In the genomic region with DNA sequence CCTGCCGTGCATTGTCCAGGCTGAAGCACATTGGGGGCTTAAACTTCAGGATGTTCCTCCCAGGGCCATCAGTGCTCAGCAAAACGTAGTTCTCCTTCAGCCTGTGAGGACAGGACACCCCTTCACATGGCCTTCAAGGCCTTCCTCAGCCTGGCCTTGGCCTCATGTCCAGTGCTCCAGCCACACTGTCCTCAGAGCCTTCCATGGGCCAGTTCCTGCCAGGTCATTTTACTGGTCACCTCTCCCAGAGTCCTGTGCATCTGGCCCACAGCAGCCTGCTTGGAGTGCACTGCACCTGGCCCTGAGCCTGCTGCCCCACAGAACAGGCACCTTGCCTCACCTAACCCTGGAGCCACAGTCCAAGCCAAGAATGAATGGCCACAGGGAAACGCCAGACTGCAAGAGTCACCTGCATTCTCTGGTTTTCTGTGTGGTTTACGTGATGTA, we compare ENCODE assay signal across 18 cellular contexts. TPM values are rescaled to one million over a fixed set of nuclear protein-coding genes. Genes with fewer than 3 reads are reported as not detected.
DNase-seq lines count a peak whose midpoint lies in the region; ATAC-seq, FAIRE-seq and TF ChIP-seq lines count a peak whose summit lies in the region.
"Had no signal": no experiment of that assay in that cellular context is flagged by ENCODE, and none has a peak within 500 bp of the region (broad histone marks: within the 10 kb centered on the region; RNA-seq: fewer than 3 reads in every experiment).

No MANE protein-coding gene starts in this region.

- ATAC-seq in A549 (peak in 1 of 2 experiments; percentile 6; a peak in 3 of 6 replicates), GM23338 (peak; percentile 4; the same call in 2 of the 3 replicates), WTC11 (no peak), GM21515 (IDR thresholded peaks at IDR 0.05; ENCODE audit: unreplicated experiment) (no peak)
- no peak for ATAC-seq in CD4-positive, alpha-beta T cell (ENCODE audit: poor library complexity)

- DNase-seq in A549 (ENCODE audit: low read depth in 1 of 2, low spot score in 1 of 2) (no peak), GM23338 (ENCODE audit: low spot score) (no peak), WTC11 (ENCODE audit: low spot score) (no peak), mesenchymal stem cell (no peak), hepatic stellate cell (ENCODE audit: low spot score) (no peak), NCI-H1694 (lab: John Stamatoyannopoulos, UW) (no peak)
- no peak for DNase-seq in CD4-positive, alpha-beta T cell
- DNase-seq: anterior cingulate cortex; effector memory CD4-positive, alpha-beta T cell; kidney glomerular epithelial cell; NCI-H146; NK-92 treated with Interleukin-12 subunit alpha and Interleukin-12 subunit beta, amount 100 ng/mL, for 24 hours; occipital lobe had no signal

- H3K4me2 ChIP-seq in A549 (no peak overlapping the region), GM23338 (no peak overlapping the region), mesenchymal stem cell (ENCODE audit: low read length, poor library complexity, severe bottlenecking) (no peak overlapping the region)
- H3K4me2 ChIP-seq: BLaER1 had no signal

- no peak for TF ChIP-seq CTCF in A549 (IDR thresholded peaks at IDR 0.05)
- TF ChIP-seq CTCF in GM23338 (conservative IDR thresholded peaks at IDR 0.05; ENCODE audit: low read depth in 2 of 2): no peak
- TF ChIP-seq CTCF in WTC11 (IDR thresholded peaks at IDR 0.05): no peak
- no peak for TF ChIP-seq CTCF in CD4-positive, alpha-beta T cell (IDR thresholded peaks at IDR 0.05)

- H3K36me3 Mint-ChIP-seq in GM23338 (ENCODE audit: low read depth) (peaks cover 94% of the 10 kb centered on the region), WTC11 (peaks cover 78% of the 10 kb centered on the region)
- peaks cover 90% of the 10 kb centered on the region for H3K36me3 Mint-ChIP-seq in CD4-positive, alpha-beta T cell (ENCODE audit: low read depth)

- H2AK5ac ChIP-seq in mesenchymal stem cell (ENCODE audit: low read length, severe bottlenecking): no peak overlapping the region

- H3K36me3 ChIP-seq in GM23338 (ENCODE audit: insufficient read depth) (peaks cover 51% of the 10 kb centered on the region), mesenchymal stem cell (ENCODE audit: control insufficient read depth in 1 of 2, insufficient read depth in 2 of 2, low read depth in 1 of 2, low read length in 2 of 2) (peaks cover 85 to 92% of the 10 kb centered on the region in 2 experiments)

- H3K79me1 ChIP-seq in mesenchymal stem cell (replicated peaks; ENCODE audit: low read length, poor library complexity, severe bottlenecking): peaks cover 38% of the 10 kb centered on the region

- H3K9ac ChIP-seq in mesenchymal stem cell (ENCODE audit: low read length): no peak overlapping the region
- H3K9ac ChIP-seq: BLaER1 had no signal

- H2BK120ac ChIP-seq in mesenchymal stem cell (ENCODE audit: low read depth, low read length): no peak overlapping the region

- TF ChIP-seq EP300 in A549 (IDR thresholded peaks at IDR 0.05): no peak

- H2BK5ac ChIP-seq in mesenchymal stem cell (ENCODE audit: low read depth, low read length, poor library complexity, severe bottlenecking): no peak overlapping the region

- H3K9me3 ChIP-seq in A549 (no peaks in the 10 kb centered on the region), mesenchymal stem cell (ENCODE audit: control insufficient read depth, low read length) (no peaks in the 10 kb centered on the region)
- H3K9me3 ChIP-seq in CD4-positive, alpha-beta T cell (ENCODE audit: control insufficient read depth, low read length): no peaks in the 10 kb centered on the region
- H3K9me3 ChIP-seq: BLaER1 had no signal

- H4K8ac ChIP-seq in mesenchymal stem cell (ENCODE audit: low read length): peak overlapping the region; percentile 52

- H3K27ac ChIP-seq in A549: no peak overlapping the region
- H3K27ac ChIP-seq in GM23338 (ENCODE audit: low read depth): 0 out of 2 replicates have a peak overlapping the region, but pooled peaks have one; percentile 50
- no peak overlapping the region for H3K27ac ChIP-seq in mesenchymal stem cell (ENCODE audit: low read length, poor library complexity, severe bottlenecking)
- H3K27ac ChIP-seq in CD4-positive, alpha-beta T cell (ENCODE audit: low read depth, low read length): no peak overlapping the region
- H3K27ac ChIP-seq: BLaER1 had no signal

- H3K27me3 ChIP-seq in GM23338 (ENCODE audit: insufficient read depth): no peaks in the 10 kb centered on the region
- H3K27me3 ChIP-seq in mesenchymal stem cell (ENCODE audit: control insufficient read depth in 1 of 2, insufficient read depth in 1 of 2, low read length in 2 of 2): no peaks in the 10 kb centered on the region
- H3K27me3 ChIP-seq in CD4-positive, alpha-beta T cell (ENCODE audit: control insufficient read depth, insufficient read depth, low read length): no peaks in the 10 kb centered on the region
- H3K27me3 ChIP-seq: BLaER1 had no signal

- peak overlapping the region; percentile 44; the same call in 1 of the 2 replicates for H3K27ac Mint-ChIP-seq in GM23338
- no peak overlapping the region for H3K27ac Mint-ChIP-seq in WTC11
- H3K27ac Mint-ChIP-seq in CD4-positive, alpha-beta T cell: no peak overlapping the region

- FAIRE-seq in A549 (lab: Jason Lieb, UNC): no peak

- H3K4ac ChIP-seq in mesenchymal stem cell (ENCODE audit: low read depth in 1 of 2, low read length in 2 of 2): no peak overlapping the region

- peaks cover 12% of the 10 kb centered on the region for H3K79me2 ChIP-seq in GM23338 (replicated peaks; ENCODE audit: insufficient read depth)

- H4K91ac ChIP-seq in mesenchymal stem cell (ENCODE audit: low read length): no peak overlapping the region

- CTCF ChIA-PET in A549 (lab: Yijun Ruan, JAX) (interaction anchor here (1.3 kb wide), 1 partner anchor 22 kb away, joined by 6 read pairs; no protein-coding TSS in a partner anchor), WTC11 (lab: Charles Lee) (interaction anchor here (1.3 to 1.6 kb wide), 3 partner anchors 22 to 137 kb away, joined by 3 to 4 read pairs (median 4); no protein-coding TSS in a partner anchor)
- CTCF ChIA-PET in CD4-positive, alpha-beta T cell (lab: Charles Lee): no interaction called here

- WGBS in A549 (ENCODE audit: missing lambda C conversion rate): 92% methylated on average over 4 of the region's 4 CpGs
- 80% methylated on average over 4 of the region's 4 CpGs for WGBS in mesenchymal stem cell

- POLR2A ChIA-PET in A549 (lab: Yijun Ruan, JAX) (interaction anchor here (1.4 to 2.3 kb wide), 2 partner anchors 9 to 19 kb away, joined by 4 to 18 read pairs; a partner anchor contains a TSS), WTC11 (lab: Charles Lee) (interaction anchor here (1.3 to 2.2 kb wide), 4 partner anchors 9 to 59 kb away, joined by 3 to 12 read pairs (median 9); a partner anchor contains a TSS)
- POLR2A ChIA-PET in CD4-positive, alpha-beta T cell (lab: Charles Lee): interaction anchor here (2.6 kb wide), 1 partner anchor 9 kb away, joined by 16 read pairs; a partner anchor contains a TSS

- no peak for TF ChIP-seq POLR2A in A549 (IDR thresholded peaks at IDR 0.05; ENCODE audit: low read length)

- H2AFZ ChIP-seq in GM23338 (no peak overlapping the region), mesenchymal stem cell (ENCODE audit: low read depth, low read length) (no peak overlapping the region)

- H3K23ac ChIP-seq in mesenchymal stem cell (ENCODE audit: low read length in 2 of 2): no peak overlapping the region

- no peaks in the 10 kb centered on the region for H3K9me3 Mint-ChIP-seq in GM23338
- no peaks in the 10 kb centered on the region for H3K9me3 Mint-ChIP-seq in WTC11
- no peaks in the 10 kb centered on the region for H3K9me3 Mint-ChIP-seq in CD4-positive, alpha-beta T cell

- H3K4me1 Mint-ChIP-seq in GM23338: peaks cover 34% of the 10 kb centered on the region
- peaks cover 13% of the 10 kb centered on the region for H3K4me1 Mint-ChIP-seq in WTC11
- H3K4me1 Mint-ChIP-seq in CD4-positive, alpha-beta T cell (ENCODE audit: low read depth): peaks cover 15% of the 10 kb centered on the region

- peaks cover 44% of the 10 kb centered on the region for H4K20me1 ChIP-seq in GM23338 (replicated peaks; ENCODE audit: insufficient read depth)

- no peak for TF ChIP-seq RAD21 in A549 (conservative IDR thresholded peaks at IDR 0.05 in 1 of 2, IDR thresholded peaks at IDR 0.05 in 1 of 2)

- H3K4me1 ChIP-seq in A549 (peaks cover 8% of the 10 kb centered on the region; the same call in 1 of the 3 replicates), GM23338 (ENCODE audit: insufficient read depth) (peaks cover 7% of the 10 kb centered on the region; the same call in 1 of the 2 replicates), mesenchymal stem cell (ENCODE audit: control insufficient read depth, insufficient read depth, low read depth, low read length) (peaks cover 3% of the 10 kb centered on the region)

- H3K18ac ChIP-seq in mesenchymal stem cell (ENCODE audit: low read depth in 1 of 2, low read length in 2 of 2): no peak overlapping the region

- no peak overlapping the region for H3K4me3 Mint-ChIP-seq in GM23338
- H3K4me3 Mint-ChIP-seq in WTC11: no peak overlapping the region
- no peak overlapping the region for H3K4me3 Mint-ChIP-seq in CD4-positive, alpha-beta T cell

- H2BK12ac ChIP-seq in mesenchymal stem cell (ENCODE audit: low read length in 2 of 2): no peak overlapping the region

- H3K27me3 Mint-ChIP-seq in GM23338 (ENCODE audit: insufficient read depth, low read depth, poor library complexity): peaks cover 37% of the 10 kb centered on the region
- no peaks in the 10 kb centered on the region for H3K27me3 Mint-ChIP-seq in WTC11 (ENCODE audit: low read depth)
- H3K27me3 Mint-ChIP-seq in CD4-positive, alpha-beta T cell: no peaks in the 10 kb centered on the region

- peaks cover 75% of the 10 kb centered on the region for H3F3A ChIP-seq in GM23338 (replicated peaks; ENCODE audit: low read depth)

- no peaks in the 10 kb centered on the region for H3K9me2 ChIP-seq in GM23338 (ENCODE audit: insufficient read depth)

- intact Hi-C loops in CD4-positive, alpha-beta T cell (cut with DNase I, micrococcal nuclease): no loop called here

- no peak overlapping the region for H2BK15ac ChIP-seq in mesenchymal stem cell (ENCODE audit: low read depth, poor library complexity, severe bottlenecking)

- no peak overlapping the region for H3K14ac ChIP-seq in mesenchymal stem cell (ENCODE audit: low read length in 2 of 2)

- H3K4me3 ChIP-seq in A549 (no peak overlapping the region), GM23338 (no peak overlapping the region), mesenchymal stem cell (ENCODE audit: insufficient read depth in 1 of 2, low read depth in 1 of 2, low read length in 2 of 2) (no peak overlapping the region)
- H3K4me3 ChIP-seq: BLaER1 had no signal

RNA-seq across cellular contexts. Expression of a gene that starts 8.7 kb away (rescaled TPM):
- polyA plus RNA-seq in A549 (2011; rRNA removed) (140 and 200 TPM in 2 replicates), A549 (2017; fragmentation: RNase III; extraction: RNeasy Plus Mini Kit Qiagen cat#74134 plus additional on column Dnase treatment) (338 to 354 TPM (median 352 TPM) in 3 replicates), GM23338 (2016; fragmentation: Nextera tagmentation; extraction: Ambion mirVana) (579 and 599 TPM in 2 replicates)
- 249 and 266 TPM in 2 replicates for polyA plus RNA-seq in A549 (2012; cell fraction: cytosol; rRNA removed)
- 149 and 201 TPM in 2 replicates for polyA plus RNA-seq in A549 (2012; cell fraction: nucleus; rRNA removed)
- polyA minus RNA-seq in A549 (2011; rRNA and poly(A)+ RNA removed): 68.2 and 74.0 TPM in 2 replicates
- 304 and 345 TPM in 2 replicates for total RNA-seq in GM23338 (2014; rRNA removed; shearing (Covaris generic))
- 414 to 457 TPM (median 419 TPM) in 3 replicates for total RNA-seq in WTC11 (2021)
- polyA plus RNA-seq in mesenchymal stem cell (2013, experiment 1 of 2): 114 TPM
- 110 TPM for polyA plus RNA-seq in mesenchymal stem cell (2013, experiment 2 of 2)
- 10 to 100 TPM; 63.6 to 68.9 TPM for total RNA-seq in CD4-positive, alpha-beta T cell

RNA-seq across cellular contexts. Expression of a gene that starts 19.6 kb away (rescaled TPM):
- polyA plus RNA-seq in A549 (2011; rRNA removed) (21.9 and 24.6 TPM in 2 replicates), A549 (2017; fragmentation: RNase III; extraction: RNeasy Plus Mini Kit Qiagen cat#74134 plus additional on column Dnase treatment) (12.5 to 13.9 TPM (median 13.0 TPM) in 3 replicates), GM23338 (2016; fragmentation: Nextera tagmentation; extraction: Ambion mirVana) (17.8 and 20.8 TPM in 2 replicates)
- 19.3 and 20.6 TPM in 2 replicates for polyA plus RNA-seq in A549 (2012; cell fraction: cytosol; rRNA removed)
- 66.2 and 68.7 TPM in 2 replicates for polyA plus RNA-seq in A549 (2012; cell fraction: nucleus; rRNA removed)
- polyA minus RNA-seq in A549 (2011; rRNA and poly(A)+ RNA removed): 60.3 and 65.1 TPM in 2 replicates
- total RNA-seq in GM23338 (2014; rRNA removed; shearing (Covaris generic)): 12.4 and 15.9 TPM in 2 replicates
- 30.9 to 41.7 TPM (median 31.7 TPM) in 3 replicates for total RNA-seq in WTC11 (2021)
- polyA plus RNA-seq in mesenchymal stem cell (2013, experiment 1 of 2): 14.7 TPM
- 13.6 TPM for polyA plus RNA-seq in mesenchymal stem cell (2013, experiment 2 of 2)
- total RNA-seq in CD4-positive, alpha-beta T cell: 10 to 100 TPM; 90.9 to 92.8 TPM

RNA-seq across cellular contexts. Expression of a gene that starts 25.9 kb away (rescaled TPM):
- polyA plus RNA-seq in A549 (2011; rRNA removed): not detected in 2 replicates
- not detected in 2 replicates for polyA plus RNA-seq in A549 (2012; cell fraction: cytosol; rRNA removed)
- not detected in 2 replicates for polyA plus RNA-seq in A549 (2012; cell fraction: nucleus; rRNA removed)
- not detected in 3 replicates for polyA plus RNA-seq in A549 (2017; fragmentation: RNase III; extraction: RNeasy Plus Mini Kit Qiagen cat#74134 plus additional on column Dnase treatment)
- not detected in 2 replicates for polyA minus RNA-seq in A549 (2011; rRNA and poly(A)+ RNA removed)
- total RNA-seq in GM23338 (2014; rRNA removed; shearing (Covaris generic)): 0.07 and 0.08 TPM in 2 replicates
- not detected in 2 replicates for polyA plus RNA-seq in GM23338 (2016; fragmentation: Nextera tagmentation; extraction: Ambion mirVana)
- not detected in 3 replicates for total RNA-seq in WTC11 (2021)
- polyA plus RNA-seq in mesenchymal stem cell (2013, experiment 1 of 2): not detected
- not detected for polyA plus RNA-seq in mesenchymal stem cell (2013, experiment 2 of 2)
- not detected for total RNA-seq in CD4-positive, alpha-beta T cell
- total RNA-seq: activated CD8-positive, alpha-beta memory T cell treated with anti-CD3 and anti-CD28 coated beads for 36 hours; HT1080; occipital lobe; T-helper 1 cell treated with Interleukin-12 subunit alpha and Interleukin-12 subunit beta and Interleukin-4 antibody, amounts not matched to agents 30 ng/mL and 1 ng/mL, for 36 hours had no signal

RNA-seq across cellular contexts. Expression of a gene that starts 59.3 kb away (rescaled TPM):
- 177 and 205 TPM in 2 replicates for polyA plus RNA-seq in A549 (2011; rRNA removed)
- 436 and 477 TPM in 2 replicates for polyA plus RNA-seq in A549 (2012; cell fraction: cytosol; rRNA removed)
- polyA plus RNA-seq in A549 (2012; cell fraction: nucleus; rRNA removed): 208 and 240 TPM in 2 replicates
- polyA plus RNA-seq in A549 (2017; fragmentation: RNase III; extraction: RNeasy Plus Mini Kit Qiagen cat#74134 plus additional on column Dnase treatment): 553 to 612 TPM (median 555 TPM) in 3 replicates
- polyA minus RNA-seq in A549 (2011; rRNA and poly(A)+ RNA removed): 54.4 and 73.5 TPM in 2 replicates
- total RNA-seq in GM23338 (2014; rRNA removed; shearing (Covaris generic)): 452 and 455 TPM in 2 replicates
- polyA plus RNA-seq in GM23338 (2016; fragmentation: Nextera tagmentation; extraction: Ambion mirVana): 435 and 450 TPM in 2 replicates
- 263 to 269 TPM (median 264 TPM) in 3 replicates for total RNA-seq in WTC11 (2021)
- 114 TPM for polyA plus RNA-seq in mesenchymal stem cell (2013, experiment 1 of 2)
- polyA plus RNA-seq in mesenchymal stem cell (2013, experiment 2 of 2): 119 TPM
- 10 to 100 TPM; 42.2 to 44.5 TPM for total RNA-seq in CD4-positive, alpha-beta T cell
